ENCODE assay signal across 7 cellular contexts in genomic region chr16:83356266-83356665, GRCh38.
DNase-seq lines count a peak whose midpoint lies in the region; ATAC-seq and TF ChIP-seq lines count a peak whose summit lies in the region.

No MANE protein-coding gene starts in this region.

- CTCF ChIA-PET in activated CD8-positive, alpha-beta T cell treated with anti-CD3 and anti-CD28 coated beads, Interleukin-2, amount 10 ng/mL, durations not matched to agents 7 days and 5 days (lab: Charles Lee), result interaction anchor here (0.8 to 1.3 kb wide), 2 partner anchors 19 to 169 kb away, joined by 3 read pairs; no protein-coding TSS in a partner anchor

- H3K27ac ChIP-seq in left ventricle myocardium inferior (replicated peaks), result no peak overlapping the region

- peak; percentile 54 for ATAC-seq in GM21723 (IDR thresholded peaks at IDR 0.05; ENCODE audit: unreplicated experiment)
- peak; percentile 55 for ATAC-seq in activated CD8-positive, alpha-beta T cell treated with anti-CD3 and anti-CD28 coated beads, Interleukin-2, amount 10 ng/mL, durations not matched to agents 7 days and 5 days
- ATAC-seq in stimulated activated effector memory CD8-positive, alpha-beta T cell treated with anti-CD3 and anti-CD28 coated beads, Interleukin-12 subunit alpha, Interleukin-12 subunit beta, amount 100 ng/mL, for 72 hours, result peak; percentile 66

- H3K36me3 ChIP-seq in left ventricle myocardium inferior, result no peaks in the 10 kb centered on the region

- POLR2A ChIA-PET in activated CD8-positive, alpha-beta T cell treated with anti-CD3 and anti-CD28 coated beads, Interleukin-2, amount 10 ng/mL, durations not matched to agents 7 days and 5 days (lab: Charles Lee), result no interaction called here

- H3K27me3 ChIP-seq in left ventricle myocardium inferior (ENCODE audit: low read depth), result no peaks in the 10 kb centered on the region

- H3K4me1 ChIP-seq in left ventricle myocardium inferior, result peaks cover 11% of the 10 kb centered on the region

- H3K9me3 ChIP-seq in left ventricle myocardium inferior (replicated peaks), result no peaks in the 10 kb centered on the region

- no peaks in the 10 kb centered on the region for H3K27me3 Mint-ChIP-seq in activated CD8-positive, alpha-beta T cell treated with anti-CD3 and anti-CD28 coated beads, Interleukin-2, amount 10 ng/mL, durations not matched to agents 7 days and 5 days (ENCODE audit: low read depth)

- no peaks in the 10 kb centered on the region for H3K36me3 Mint-ChIP-seq in activated CD8-positive, alpha-beta T cell treated with anti-CD3 and anti-CD28 coated beads, Interleukin-2, amount 10 ng/mL, durations not matched to agents 7 days and 5 days (ENCODE audit: low read depth)
- no peaks in the 10 kb centered on the region for H3K36me3 Mint-ChIP-seq in stimulated activated effector memory CD8-positive, alpha-beta T cell treated with anti-CD3 and anti-CD28 coated beads, Interleukin-12 subunit alpha, Interleukin-12 subunit beta, amount 100 ng/mL, for 72 hours

- no peak overlapping the region for H3K4me3 ChIP-seq in left ventricle myocardium inferior

- DNase-seq in G401 (ENCODE audit: low spot score), result peak; percentile 82
- peak; percentile 31 for DNase-seq in NCI-H1417 treated with DMSO at 0.1 percent for 48 hours (lab: John Stamatoyannopoulos, UW)
- DNase-seq in activated CD8-positive, alpha-beta T cell treated with anti-CD3 and anti-CD28 coated beads, Interleukin-2, amount 10 ng/mL, durations not matched to agents 7 days and 5 days, result peak; percentile 37
- no peak for DNase-seq in left ventricle myocardium inferior
- DNase-seq in stimulated activated effector memory CD8-positive, alpha-beta T cell treated with anti-CD3 and anti-CD28 coated beads, Interleukin-12 subunit alpha, Interleukin-12 subunit beta, amount 100 ng/mL, for 72 hours (ENCODE audit: low spot score in 2 of 2), result no peak
- no peak for DNase-seq in UCSD-AML1 (lab: John Stamatoyannopoulos, UW; ENCODE audit: unreplicated experiment)

- no peak overlapping the region for H3K4me3 Mint-ChIP-seq in activated CD8-positive, alpha-beta T cell treated with anti-CD3 and anti-CD28 coated beads, Interleukin-2, amount 10 ng/mL, durations not matched to agents 7 days and 5 days
- H3K4me3 Mint-ChIP-seq in stimulated activated effector memory CD8-positive, alpha-beta T cell treated with anti-CD3 and anti-CD28 coated beads, Interleukin-12 subunit alpha, Interleukin-12 subunit beta, amount 100 ng/mL, for 72 hours, result no peak overlapping the region

- H3K27ac Mint-ChIP-seq in activated CD8-positive, alpha-beta T cell treated with anti-CD3 and anti-CD28 coated beads, Interleukin-2, amount 10 ng/mL, durations not matched to agents 7 days and 5 days, result no peak overlapping the region
- H3K27ac Mint-ChIP-seq in stimulated activated effector memory CD8-positive, alpha-beta T cell treated with anti-CD3 and anti-CD28 coated beads, Interleukin-12 subunit alpha, Interleukin-12 subunit beta, amount 100 ng/mL, for 72 hours, result no peak overlapping the region

- no peaks in the 10 kb centered on the region for H3K4me1 Mint-ChIP-seq in activated CD8-positive, alpha-beta T cell treated with anti-CD3 and anti-CD28 coated beads, Interleukin-2, amount 10 ng/mL, durations not matched to agents 7 days and 5 days (ENCODE audit: low read depth)
- H3K4me1 Mint-ChIP-seq in stimulated activated effector memory CD8-positive, alpha-beta T cell treated with anti-CD3 and anti-CD28 coated beads, Interleukin-12 subunit alpha, Interleukin-12 subunit beta, amount 100 ng/mL, for 72 hours, result no peaks in the 10 kb centered on the region

- no peaks in the 10 kb centered on the region for H3K9me3 Mint-ChIP-seq in activated CD8-positive, alpha-beta T cell treated with anti-CD3 and anti-CD28 coated beads, Interleukin-2, amount 10 ng/mL, durations not matched to agents 7 days and 5 days (ENCODE audit: insufficient read depth)
- no peaks in the 10 kb centered on the region for H3K9me3 Mint-ChIP-seq in stimulated activated effector memory CD8-positive, alpha-beta T cell treated with anti-CD3 and anti-CD28 coated beads, Interleukin-12 subunit alpha, Interleukin-12 subunit beta, amount 100 ng/mL, for 72 hours

- intact Hi-C loops in left ventricle myocardium inferior (cut with micrococcal nuclease), result no loop called here

- peak; percentile 67 for TF ChIP-seq CTCF in left ventricle myocardium inferior (IDR thresholded peaks at IDR 0.05; ENCODE audit: borderline replicate concordance)

- in situ Hi-C loops in G401 (cut with HindIII; ENCODE audit: low sequenced_read_pairs), result no loop called here

Comparison
In these comparisons a context has a peak if more than half of its experiments do, and no peak if none do; other contexts are left out.
1. DNase-seq: peak in G401 (single experiment), NCI-H1417 treated with DMSO at 0.1 percent for 48 hours (single experiment) and activated CD8-positive, alpha-beta T cell treated with anti-CD3 and anti-CD28 coated beads, Interleukin-2, amount 10 ng/mL, durations not matched to agents 7 days and 5 days (single experiment); none in left ventricle myocardium inferior (single experiment), stimulated activated effector memory CD8-positive, alpha-beta T cell treated with anti-CD3 and anti-CD28 coated beads, Interleukin-12 subunit alpha, Interleukin-12 subunit beta, amount 100 ng/mL, for 72 hours (0 of 2) and UCSD-AML1 (single experiment).
2. Peak in every context shown above with its lines, with median percentiles within 50 percentile points of each other: ATAC-seq.